Comparison of ENCODE assay signal across 18 cellular contexts in genomic region chr2:196206804-196207203, GRCh38. TPM values are rescaled to one million over a fixed set of nuclear protein-coding genes. Genes with fewer than 3 reads are reported as not detected.
A peak's percentile ranks its signal among the peaks of the same experiment; 100 is the strongest.
DNase-seq lines count a peak whose midpoint lies in the region; ATAC-seq and TF ChIP-seq lines count a peak whose summit lies in the region.
"Had no signal": no experiment of that assay in that cellular context is flagged by ENCODE, and none has a peak within 500 bp of the region (broad histone marks: within the 10 kb centered on the region; RNA-seq: fewer than 3 reads in every experiment).

No MANE protein-coding gene starts in this region.

- H3K4me3 ChIP-seq in gastrocnemius medialis, result no peak overlapping the region
- H3K4me3 ChIP-seq in sigmoid colon, result no peak overlapping the region
- H3K4me3 ChIP-seq: esophagus squamous epithelium, lung, thyroid gland had no signal

- peak; percentile 6 to 29 for DNase-seq in SHP77 (lab: John Stamatoyannopoulos, UW)
- no peak for DNase-seq in SHP77 treated with DMSO at 0.1 percent for 48 hours (lab: John Stamatoyannopoulos, UW)
- DNase-seq in NCI-H69 (lab: John Stamatoyannopoulos, UW), result peak; percentile 89
- DNase-seq in gastrocnemius medialis, result peak; percentile 30 to 72
- no peak for DNase-seq in sigmoid colon
- DNase-seq in NCI-H748 treated with DMSO at 0.1 percent for 48 hours (lab: John Stamatoyannopoulos, UW), result no peak
- DNase-seq in stimulated activated naive CD8-positive, alpha-beta T cell treated with anti-CD3 and anti-CD28 coated beads, Interleukin-15, amount 100 ng/mL, for 72 hours, result no peak
- DNase-seq: activated CD4-positive, alpha-beta T cell treated with anti-CD3 and anti-CD28 coated beads for 4 hours; activated T-cell treated with anti-CD3 and anti-CD28 coated beads, Interleukin-2, amount 50 U/mL, for 24 hours; amygdala; cortex of kidney; esophagus squamous epithelium; NCI-H1694; SW 1271; thyroid gland had no signal

- H3K27ac Mint-ChIP-seq in dendritic cell treated with granulocyte-macrophage colony-stimulating factor and Interleukin-4, amounts not matched to agents 40 ng/mL and 50 ng/mL, for 4 days, result peak overlapping the region; percentile 21
- H3K27ac Mint-ChIP-seq in stimulated activated naive CD8-positive, alpha-beta T cell treated with anti-CD3 and anti-CD28 coated beads, Interleukin-15, amount 100 ng/mL, for 72 hours, result no peak overlapping the region
- H3K27ac Mint-ChIP-seq: activated T-cell treated with anti-CD3 and anti-CD28 coated beads, Interleukin-2, amount 50 U/mL, for 24 hours had no signal

- H3K27me3 Mint-ChIP-seq in dendritic cell treated with granulocyte-macrophage colony-stimulating factor and Interleukin-4, amounts not matched to agents 40 ng/mL and 50 ng/mL, for 4 days, result no peaks in the 10 kb centered on the region
- no peaks in the 10 kb centered on the region for H3K27me3 Mint-ChIP-seq in stimulated activated naive CD8-positive, alpha-beta T cell treated with anti-CD3 and anti-CD28 coated beads, Interleukin-15, amount 100 ng/mL, for 72 hours
- H3K27me3 Mint-ChIP-seq: activated T-cell treated with anti-CD3 and anti-CD28 coated beads, Interleukin-2, amount 50 U/mL, for 24 hours had no signal

- in situ Hi-C loops in gastrocnemius medialis (cut with MboI; ENCODE audit: low sequenced_read_pairs in 4 of 4), result no loop called here

- 93 to 95% methylated on average over 1 of the region's 1 CpG for WGBS in sigmoid colon, 2 donors

- H3K4me3 Mint-ChIP-seq in dendritic cell treated with granulocyte-macrophage colony-stimulating factor and Interleukin-4, amounts not matched to agents 40 ng/mL and 50 ng/mL, for 4 days, result no peak overlapping the region
- no peak overlapping the region for H3K4me3 Mint-ChIP-seq in stimulated activated naive CD8-positive, alpha-beta T cell treated with anti-CD3 and anti-CD28 coated beads, Interleukin-15, amount 100 ng/mL, for 72 hours
- H3K4me3 Mint-ChIP-seq: activated T-cell treated with anti-CD3 and anti-CD28 coated beads, Interleukin-2, amount 50 U/mL, for 24 hours had no signal

- H3K9me3 Mint-ChIP-seq in dendritic cell treated with granulocyte-macrophage colony-stimulating factor and Interleukin-4, amounts not matched to agents 40 ng/mL and 50 ng/mL, for 4 days, result no peaks in the 10 kb centered on the region
- H3K9me3 Mint-ChIP-seq in stimulated activated naive CD8-positive, alpha-beta T cell treated with anti-CD3 and anti-CD28 coated beads, Interleukin-15, amount 100 ng/mL, for 72 hours, result no peaks in the 10 kb centered on the region

- peak overlapping the region in 3 of 4 donors; percentile 12 to 47 (median 27) for H3K27ac ChIP-seq in gastrocnemius medialis
- no peak overlapping the region for H3K27ac ChIP-seq in sigmoid colon
- H3K27ac ChIP-seq: KMS-11 had no signal

- ATAC-seq in gastrocnemius medialis, result peak; percentile 70 to 85
- ATAC-seq in stimulated activated naive CD8-positive, alpha-beta T cell treated with anti-CD3 and anti-CD28 coated beads, Interleukin-15, amount 100 ng/mL, for 72 hours, result no peak

- no peaks in the 10 kb centered on the region for H3K27me3 ChIP-seq in gastrocnemius medialis
- no peaks in the 10 kb centered on the region for H3K27me3 ChIP-seq in sigmoid colon
- H3K27me3 ChIP-seq: esophagus squamous epithelium, thyroid gland had no signal

- TF ChIP-seq POLR2A in gastrocnemius medialis (IDR thresholded peaks at IDR 0.05) (no peak), sigmoid colon (IDR thresholded peaks at IDR 0.05) (no peak)

- H3K4me1 ChIP-seq in gastrocnemius medialis (peaks cover 0 to 3% of the 10 kb centered on the region in 2 donors), sigmoid colon (no peaks in the 10 kb centered on the region)

- peaks cover 28% of the 10 kb centered on the region for H3K4me1 Mint-ChIP-seq in dendritic cell treated with granulocyte-macrophage colony-stimulating factor and Interleukin-4, amounts not matched to agents 40 ng/mL and 50 ng/mL, for 4 days (ENCODE audit: low read depth)
- H3K4me1 Mint-ChIP-seq in stimulated activated naive CD8-positive, alpha-beta T cell treated with anti-CD3 and anti-CD28 coated beads, Interleukin-15, amount 100 ng/mL, for 72 hours, result peaks cover 51% of the 10 kb centered on the region

- no peak for TF ChIP-seq EP300 in sigmoid colon (IDR thresholded peaks at IDR 0.05)

- H3K36me3 ChIP-seq in gastrocnemius medialis, result no peaks in the 10 kb centered on the region
- H3K36me3 ChIP-seq in sigmoid colon, result no peaks in the 10 kb centered on the region
- H3K36me3 ChIP-seq: esophagus squamous epithelium, thyroid gland had no signal

- no peaks in the 10 kb centered on the region for H3K36me3 Mint-ChIP-seq in dendritic cell treated with granulocyte-macrophage colony-stimulating factor and Interleukin-4, amounts not matched to agents 40 ng/mL and 50 ng/mL, for 4 days (ENCODE audit: low read depth)

- intact Hi-C loops in dendritic cell treated with granulocyte-macrophage colony-stimulating factor and Interleukin-4, amounts not matched to agents 40 ng/mL and 50 ng/mL, for 4 days (cut with micrococcal nuclease), result no loop called here
- intact Hi-C loops in gastrocnemius medialis (cut with DNase I; ENCODE audit: low total_unique reads) (loop anchor here (1.0 to 5.0 kb wide), 3 partner anchors 12 to 40 kb away; partner anchors contain the start of gene STK17B), sigmoid colon (cut with DNase I) (no loop called here)

- H3K9me3 ChIP-seq in gastrocnemius medialis (no peaks in the 10 kb centered on the region), sigmoid colon (no peaks in the 10 kb centered on the region)
- H3K9me3 ChIP-seq: esophagus squamous epithelium, thyroid gland had no signal

- TF ChIP-seq CTCF in gastrocnemius medialis (IDR thresholded peaks at IDR 0.05 in 4 of 5, conservative IDR thresholded peaks at IDR 0.05 in 1 of 5), result no peak
- no peak for TF ChIP-seq CTCF in sigmoid colon (IDR thresholded peaks at IDR 0.05)

RNA-seq across cellular contexts. Expression of gene STK17B, which starts 35.4 kb away (rescaled TPM):
- total RNA-seq in gastrocnemius medialis (10 to 100 TPM in 1 of 4 donors, 1 to 10 TPM in 3; 4.4 to 11.5 (median 8.8) TPM), sigmoid colon (10 to 100 TPM in 3 of 4 donors, 1 to 10 TPM in 1; 9.0 to 15.7 (median 12.3) TPM)
- polyA plus RNA-seq in sigmoid colon, result 10 to 100 TPM; 13.2 to 30.7 (median 29.6) TPM

Comparison
In these comparisons a context has a peak if more than half of its experiments do, and no peak if none do; other contexts are left out.
1. DNase-seq: peak in SHP77 (2 of 2), NCI-H69 (single experiment) and gastrocnemius medialis (2 of 2); none in SHP77 treated with DMSO at 0.1 percent for 48 hours (single experiment), sigmoid colon (single experiment), NCI-H748 treated with DMSO at 0.1 percent for 48 hours (single experiment) and stimulated activated naive CD8-positive, alpha-beta T cell treated with anti-CD3 and anti-CD28 coated beads, Interleukin-15, amount 100 ng/mL, for 72 hours (0 of 2).
2. H3K27ac ChIP-seq: peak in gastrocnemius medialis (3 of 4); none in sigmoid colon (0 of 4).